ENCODE assay signal across 28 cellular contexts in genomic region chr17:32510466-32510865, GRCh38.
"Had no signal": no experiment of that assay in that cellular context is flagged by ENCODE, and none has a peak within 500 bp of the region (broad histone marks: within the 10 kb centered on the region; RNA-seq: fewer than 3 reads in every experiment).

No MANE protein-coding gene starts in this region.

- H3K27ac Mint-ChIP-seq: nephron, progenitor cell of endocrine pancreas had no signal

- H3K79me2 ChIP-seq: hepatocyte had no signal

- H3K9me3 Mint-ChIP-seq: naive thymus-derived CD8-positive, alpha-beta T cell; neural crest cell; stimulated activated naive B cell treated with anti-CD40 and anti-IgM and Interleukin-4, amounts not matched to agents 10 μg/mL and 1 μg/mL and 100 μg/mL, for 72 hours had no signal

- H3K27ac ChIP-seq: hepatocyte, lower lobe of right lung, ovary, right atrium auricular region, right lobe of liver, stomach, testis, thyroid gland, transverse colon, upper lobe of left lung, vagina had no signal

- H3K9me3 ChIP-seq: lower lobe of right lung, ovary, right atrium auricular region, right lobe of liver, stomach, testis, thyroid gland, transverse colon, upper lobe of left lung, vagina had no signal

- DNase-seq: kidney glomerular epithelial cell; left cardiac atrium; left ventricle myocardium superior; lower lobe of right lung; mammary epithelial cell; mesenchymal stem cell; naive thymus-derived CD8-positive, alpha-beta T cell; ovary; right lobe of liver; stimulated activated CD4-positive, alpha-beta T cell treated with anti-CD3 and anti-CD28 coated beads, Interleukin-1b, Interleukin-23, amount 100 ng/mL, for 48 hours; stimulated activated CD4-positive, alpha-beta T cell treated with anti-CD3 and anti-CD28 coated beads, Interleukin-2, amount 100 ng/mL, for 48 hours; stimulated activated CD4-positive, alpha-beta T cell treated with anti-CD3 and anti-CD28 coated beads, Interleukin-4, amount 100 ng/mL, for 4 hours; stimulated activated CD8-positive, alpha-beta memory T cell treated with anti-CD3 and anti-CD28 coated beads, Interleukin-4, amount 100 ng/mL, for 48 hours; stimulated activated naive B cell treated with anti-CD40 and anti-IgM and Interleukin-4, amounts not matched to agents 10 μg/mL and 1 μg/mL and 100 μg/mL, for 72 hours; stimulated activated naive CD8-positive, alpha-beta T cell treated with anti-CD3 and anti-CD28 coated beads, Interleukin-15, Interleukin-2, amounts not matched to agents 100 U/mL and 50 U/mL, for 24 hours; stomach; testis; thyroid gland; transverse colon; upper lobe of left lung had no signal

- H3K4me3 ChIP-seq: hepatocyte, lower lobe of right lung, ovary, right atrium auricular region, right lobe of liver, smooth muscle cell, stomach, testis, thyroid gland, transverse colon, upper lobe of left lung, vagina had no signal

- H3K4me2 ChIP-seq: hepatocyte, smooth muscle cell had no signal

- H3K4me3 Mint-ChIP-seq: nephron; neural crest cell; stimulated activated naive B cell treated with anti-CD40 and anti-IgM and Interleukin-4, amounts not matched to agents 10 μg/mL and 1 μg/mL and 100 μg/mL, for 72 hours had no signal

- H3K36me3 Mint-ChIP-seq: naive thymus-derived CD8-positive, alpha-beta T cell; stimulated activated naive B cell treated with anti-CD40 and anti-IgM and Interleukin-4, amounts not matched to agents 10 μg/mL and 1 μg/mL and 100 μg/mL, for 72 hours had no signal

- ATAC-seq: left cardiac atrium; left lobe of liver; left ventricle myocardium superior; lower lobe of right lung; naive thymus-derived CD8-positive, alpha-beta T cell; right lobe of liver; stimulated activated naive B cell treated with anti-CD40 and anti-IgM and Interleukin-4, amounts not matched to agents 10 μg/mL and 1 μg/mL and 100 μg/mL, for 72 hours; stimulated activated naive CD8-positive, alpha-beta T cell treated with anti-CD3 and anti-CD28 coated beads, Interleukin-15, Interleukin-2, amounts not matched to agents 100 U/mL and 50 U/mL, for 24 hours had no signal

- H2AFZ ChIP-seq: hepatocyte had no signal

- H3K27me3 Mint-ChIP-seq: naive thymus-derived CD8-positive, alpha-beta T cell; progenitor cell of endocrine pancreas had no signal

- H3K27me3 ChIP-seq: hepatocyte, ovary, right atrium auricular region, right lobe of liver, stomach, testis, thyroid gland, transverse colon, upper lobe of left lung, vagina had no signal

- H3K36me3 ChIP-seq: ovary, right atrium auricular region, right lobe of liver, thyroid gland, transverse colon, upper lobe of left lung, vagina had no signal

- H3K4me1 ChIP-seq: lower lobe of right lung, right atrium auricular region, right lobe of liver, stomach, testis, thyroid gland, transverse colon, upper lobe of left lung, vagina had no signal
